13 cellular contexts compared by ENCODE assay signal in genomic region chr20:401682-402495, GRCh38. TPM values are rescaled to one million over a fixed set of nuclear protein-coding genes. Genes with fewer than 3 reads are reported as not detected.
DNase-seq lines count a peak whose midpoint lies in the region; ATAC-seq, FAIRE-seq and TF ChIP-seq lines count a peak whose summit lies in the region.
"Had no signal": no experiment of that assay in that cellular context is flagged by ENCODE, and none has a peak within 500 bp of the region (broad histone marks: within the 10 kb centered on the region; RNA-seq: fewer than 3 reads in every experiment).

No MANE protein-coding gene starts in this region.

- TF ChIP-seq CTCF in NB4 (IDR thresholded peaks at IDR 0.05; ENCODE audit: low read depth, low read length): no peak
- no peak for TF ChIP-seq CTCF in astrocyte (IDR thresholded peaks at IDR 0.05; ENCODE audit: insufficient read depth, low read depth, low read length)
- no peak for TF ChIP-seq CTCF in osteocyte (IDR thresholded peaks at IDR 0.05)
- TF ChIP-seq CTCF in heart right ventricle (IDR thresholded peaks at IDR 0.05): no peak

- 80 to 89% methylated on average over 9 of the region's 9 CpGs for WGBS in heart right ventricle, 2 donors

- H3K27me3 ChIP-seq in astrocyte (ENCODE audit: insufficient read depth, low read length): no peaks in the 10 kb centered on the region
- H3K27me3 ChIP-seq in heart right ventricle: no peaks in the 10 kb centered on the region

- H3K4me1 Mint-ChIP-seq in astrocyte (ENCODE audit: low read depth, unreplicated experiment) (peaks cover 14% of the 10 kb centered on the region), osteocyte (ENCODE audit: unreplicated experiment) (peaks cover 7% of the 10 kb centered on the region)

- H3K4me3 Mint-ChIP-seq in astrocyte (ENCODE audit: unreplicated experiment) (peak overlapping the region; percentile 18), osteocyte (ENCODE audit: unreplicated experiment) (no peak overlapping the region)

- no peaks in the 10 kb centered on the region for H3K27me3 Mint-ChIP-seq in astrocyte (ENCODE audit: low read depth, unreplicated experiment)
- H3K27me3 Mint-ChIP-seq in osteocyte (ENCODE audit: unreplicated experiment): no peaks in the 10 kb centered on the region

- peak; percentile 22 for DNase-seq in activated CD4-positive, alpha-beta T cell treated with anti-CD3 and anti-CD28 coated beads for 48 hours
- no peak for DNase-seq in activated CD4-positive, alpha-beta T cell treated with anti-CD3 and anti-CD28 coated beads, Interleukin-2, amount 50 U/mL, for 4 hours
- DNase-seq in NB4 (ENCODE audit: low read depth) (peak; percentile 50), astrocyte (ENCODE audit: low read depth) (peak; percentile 36), osteocyte (ENCODE audit: extremely low spot score, unreplicated experiment) (no peak), C1 segment of cervical spinal cord (lab: John Stamatoyannopoulos, UW) (no peak), heart right ventricle (no peak)
- DNase-seq: KG1, occipital lobe had no signal

- no peak overlapping the region for H3K27ac ChIP-seq in astrocyte (ENCODE audit: low read depth, low read length)
- H3K27ac ChIP-seq in heart right ventricle: no peak overlapping the region
- H3K27ac ChIP-seq: SK-N-MC had no signal

- H2AFZ ChIP-seq in astrocyte (ENCODE audit: low read depth, low read length): no peak overlapping the region

- no peaks in the 10 kb centered on the region for H4K20me1 ChIP-seq in astrocyte (ENCODE audit: insufficient read depth, low read length)

- H3K9me3 ChIP-seq in astrocyte (ENCODE audit: insufficient read depth, low read depth, low read length): no peaks in the 10 kb centered on the region
- H3K9me3 ChIP-seq in heart right ventricle: no peaks in the 10 kb centered on the region

- H3K4me2 ChIP-seq in astrocyte (ENCODE audit: low read length): no peak overlapping the region

- H3K4me3 ChIP-seq in NB4 (ENCODE audit: low read depth, low read length) (no peak overlapping the region), astrocyte (ENCODE audit: insufficient read depth, low read depth, low read length) (no peak overlapping the region), heart right ventricle (no peak overlapping the region)
- H3K4me3 ChIP-seq: SK-N-MC had no signal

- H3K4me1 ChIP-seq in astrocyte (ENCODE audit: insufficient read depth, low read length): peaks cover 3% of the 10 kb centered on the region
- peaks cover 0 to 2% (median 0%) of the 10 kb centered on the region in 9 donors for H3K4me1 ChIP-seq in heart right ventricle

- intact Hi-C loops in heart right ventricle (cut with DNase I): loop anchor here in 4 of 10 donors (10.0 kb wide), 3 partner anchors 47 to 73 kb away; partner anchors contain the start of gene TBC1D20 (in 1 of the 4)

- FAIRE-seq in astrocyte (lab: Jason Lieb, UNC): no peak
- FAIRE-seq: H54 had no signal

- ATAC-seq in heart right ventricle (no peak), HG03045 (IDR thresholded peaks at IDR 0.05; ENCODE audit: unreplicated experiment) (no peak)

- H3K36me3 ChIP-seq in astrocyte (ENCODE audit: insufficient read depth, low read length) (no peaks in the 10 kb centered on the region), heart right ventricle (peaks cover 0 to 12% (median 0%) of the 10 kb centered on the region in 9 donors)

- H3K79me2 ChIP-seq in astrocyte (ENCODE audit: insufficient read depth, low read length): no peaks in the 10 kb centered on the region

- H3K27ac Mint-ChIP-seq in astrocyte (ENCODE audit: unreplicated experiment) (peak overlapping the region; percentile 99), osteocyte (ENCODE audit: unreplicated experiment) (peak overlapping the region; percentile 52)

- peaks cover 17% of the 10 kb centered on the region for H3K36me3 Mint-ChIP-seq in astrocyte (ENCODE audit: low read depth, unreplicated experiment)
- peaks cover 10% of the 10 kb centered on the region for H3K36me3 Mint-ChIP-seq in osteocyte (ENCODE audit: unreplicated experiment)

- H3K9ac ChIP-seq in astrocyte (ENCODE audit: low read length): no peak overlapping the region

- no peak for TF ChIP-seq POLR2A in NB4 (IDR thresholded peaks at IDR 0.05; ENCODE audit: extremely low read depth, insufficient read length)

- H3K9me3 Mint-ChIP-seq in astrocyte (ENCODE audit: unreplicated experiment) (no peaks in the 10 kb centered on the region), osteocyte (ENCODE audit: unreplicated experiment) (no peaks in the 10 kb centered on the region)
- H3K9me3 Mint-ChIP-seq: CD4-positive, CD25-positive, alpha-beta regulatory T cell had no signal

RNA-seq across cellular contexts. Expression of gene RBCK1, which starts 6.2 kb away (rescaled TPM):
- total RNA-seq in astrocyte (124 and 138 TPM in 2 replicates), osteocyte (103 and 119 TPM in 2 replicates), heart right ventricle (10 to 100 TPM; 32.0 to 74.2 (median 41.4) TPM)
- 10 to 100 TPM; 57.9 to 86.8 TPM for polyA plus RNA-seq in heart right ventricle

RNA-seq across cellular contexts. Expression of gene TRIB3, which starts 21.3 kb away (rescaled TPM):
- total RNA-seq in astrocyte (33.0 and 36.9 TPM in 2 replicates), osteocyte (49.1 and 62.6 TPM in 2 replicates), heart right ventricle (1 to 10 TPM in 7 of 10 donors, under 1 TPM in 3; 0.33 to 4.3 (median 1.1) TPM)
- 10 to 100 TPM in 1 of 2 donors, 1 to 10 TPM in 1; 1.4 to 10.6 TPM for polyA plus RNA-seq in heart right ventricle

RNA-seq across cellular contexts. Expression of gene NRSN2, which starts 55.0 kb away (rescaled TPM):
- total RNA-seq in astrocyte (57.8 and 64.0 TPM in 2 replicates), osteocyte (47.3 and 57.7 TPM in 2 replicates), heart right ventricle (10 to 100 TPM; 12.1 to 32.3 (median 19.1) TPM)
- polyA plus RNA-seq in heart right ventricle: 10 to 100 TPM; 31.1 to 53.9 TPM

Comparison
In these comparisons a context has a peak if more than half of its experiments do, and no peak if none do; other contexts are left out.
1. DNase-seq: peak in activated CD4-positive, alpha-beta T cell treated with anti-CD3 and anti-CD28 coated beads for 48 hours (single experiment), NB4 (single experiment) and astrocyte (single experiment); none in activated CD4-positive, alpha-beta T cell treated with anti-CD3 and anti-CD28 coated beads, Interleukin-2, amount 50 U/mL, for 4 hours (0 of 2), osteocyte (single experiment), C1 segment of cervical spinal cord (0 of 14) and heart right ventricle (0 of 2).